Comparison of ENCODE assay signal across 8 cellular contexts in genomic region chr14:106844608-106845285, GRCh38.
DNase-seq lines count a peak whose midpoint lies in the region; FAIRE-seq and TF ChIP-seq lines count a peak whose summit lies in the region.

No MANE protein-coding gene starts in this region.

- DNase-seq in SIG-M5 treated with dmso at 0.1 percent for 504 hours (lab: John Stamatoyannopoulos, UW; ENCODE audit: unreplicated experiment) (peak; percentile 69), SIG-M5 (lab: John Stamatoyannopoulos, UW) (no peak), UCSD-AML1 (lab: John Stamatoyannopoulos, UW; ENCODE audit: unreplicated experiment) (peak; percentile 83), bronchial epithelial cell (ENCODE audit: low read depth) (no peak), myocyte (ENCODE audit: low read depth) (peak; percentile 72), thyroid gland (peak; percentile 6 to 11), H4 (ENCODE audit: low spot score) (no peak)

- FAIRE-seq in bronchial epithelial cell (lab: Jason Lieb, UNC): no peak

- H3K4me1 ChIP-seq in KMS-11 (ENCODE audit: low read depth, poor library complexity, severe bottlenecking): peaks cover 7% of the 10 kb centered on the region
- no peaks in the 10 kb centered on the region for H3K4me1 ChIP-seq in thyroid gland

- H3K27ac ChIP-seq in KMS-11 (no peak overlapping the region), thyroid gland (no peak overlapping the region)

- H2AFZ ChIP-seq in KMS-11 (ENCODE audit: low read depth): peak overlapping the region; percentile 54

- no peak overlapping the region for H3K4me3 ChIP-seq in KMS-11 (IDR thresholded peaks at IDR 0.05; ENCODE audit: insufficient read depth, low read depth, low read length)
- peak overlapping the region; percentile 29 for H3K4me3 ChIP-seq in bronchial epithelial cell (ENCODE audit: low read depth, low read length)
- H3K4me3 ChIP-seq in thyroid gland (replicated peaks in 1 of 3): no peak overlapping the region

- H3K9ac ChIP-seq in KMS-11: no peak overlapping the region; the same call in 1 of the 2 replicates

- H3K27me3 ChIP-seq in KMS-11 (ENCODE audit: insufficient read depth, low read depth) (peaks cover 28% of the 10 kb centered on the region; the same call in 1 of the 2 replicates), bronchial epithelial cell (ENCODE audit: control insufficient read depth, insufficient read depth, low read length) (no peaks in the 10 kb centered on the region), thyroid gland (no peaks in the 10 kb centered on the region)

- H3K4me2 ChIP-seq in KMS-11: peak overlapping the region; percentile 79

- no peaks in the 10 kb centered on the region for H4K20me1 ChIP-seq in KMS-11 (ENCODE audit: insufficient read depth)

- intact Hi-C loops in thyroid gland (cut with DNase I): no loop called here

- no peak for TF ChIP-seq CTCF in KMS-11 (conservative IDR thresholded peaks at IDR 0.05; ENCODE audit: low read depth, low read length)
- TF ChIP-seq CTCF in bronchial epithelial cell (IDR thresholded peaks at IDR 0.05; ENCODE audit: insufficient read depth, low read length, severe bottlenecking): no peak
- TF ChIP-seq CTCF in thyroid gland (IDR thresholded peaks at IDR 0.05): no peak

- H3K36me3 ChIP-seq in KMS-11 (ENCODE audit: insufficient read depth) (no peaks in the 10 kb centered on the region), bronchial epithelial cell (ENCODE audit: control insufficient read depth, insufficient read depth, low read length) (no peaks in the 10 kb centered on the region), thyroid gland (no peaks in the 10 kb centered on the region)

- H3K9me3 ChIP-seq in thyroid gland: no peaks in the 10 kb centered on the region

- no peaks in the 10 kb centered on the region for H3K79me2 ChIP-seq in KMS-11 (ENCODE audit: insufficient read depth, low read depth)

- WGBS in thyroid gland, 2 donors: 43 to 55% methylated on average over 35 to 38 of the region's 56 CpGs

- no peak for TF ChIP-seq POLR2A in thyroid gland (IDR thresholded peaks at IDR 0.05)

Comparison
In these comparisons a context has a peak if more than half of its experiments do, and no peak if none do; other contexts are left out.
1. DNase-seq: peak in SIG-M5 treated with dmso at 0.1 percent for 504 hours (single experiment), UCSD-AML1 (single experiment), myocyte (single experiment) and thyroid gland (2 of 2); none in SIG-M5 (single experiment), bronchial epithelial cell (single experiment) and H4 (single experiment).